Comparison of ENCODE assay signal across 7 cellular contexts in the genomic region with DNA sequence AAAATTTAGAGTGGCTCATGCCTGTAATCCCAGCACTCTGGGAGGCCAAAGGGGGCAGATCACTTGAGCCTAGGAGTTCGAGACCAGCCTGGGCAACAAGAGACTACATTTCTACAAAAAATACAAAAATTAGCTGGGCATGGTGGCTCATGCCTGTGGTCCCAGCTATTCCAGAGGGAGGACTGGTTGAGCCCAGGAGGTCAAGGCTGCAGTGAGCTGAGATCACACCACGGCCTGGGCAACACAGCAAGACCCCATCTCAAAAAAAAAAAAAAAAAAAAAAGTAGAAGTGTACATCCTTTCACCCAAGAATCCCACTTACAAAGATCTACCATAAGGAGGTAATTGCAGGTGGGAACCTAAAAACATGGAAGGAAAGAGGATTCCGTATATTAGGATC. TPM values are rescaled to one million over a fixed set of nuclear protein-coding genes. Genes with fewer than 3 reads are reported as not detected.
"Had no signal": no experiment of that assay in that cellular context is flagged by ENCODE, and none has a peak within 500 bp of the region (broad histone marks: within the 10 kb centered on the region; RNA-seq: fewer than 3 reads in every experiment).

No MANE protein-coding gene starts in this region.

RNA-seq across cellular contexts. Expression of a gene that starts 30.1 kb away (rescaled TPM):
- total RNA-seq: activated CD8-positive, alpha-beta T cell treated with anti-CD3 and anti-CD28 coated beads, Interleukin-2, amount 10 ng/mL, durations not matched to agents 7 days and 5 days; activated T-helper 1 cell treated with anti-CD3 and anti-CD28 coated beads, Interleukin-12 subunit alpha, Interleukin-12 subunit beta, Interleukin-2, Interleukin-4 antibody, amounts not matched to agents 30 ng/mL and 10 ng/mL and 1 ng/mL, durations not matched to agents 14 hours and 24 hours and 36 hours; left colon; natural killer cell treated with Interleukin-12 subunit alpha and Interleukin-12 subunit beta and Interleukin-15 and Interleukin-18, amount 100 ng/mL, for 72 hours; osteocyte; SJCRH30; T-cell had no signal
